In genomic region chr2:158967114-158967730, GRCh38 we compare ENCODE assay signal across 10 cellular contexts. TPM values are rescaled to one million over a fixed set of nuclear protein-coding genes. Genes with fewer than 3 reads are reported as not detected.
DNase-seq lines count a peak whose midpoint lies in the region; ATAC-seq and TF ChIP-seq lines count a peak whose summit lies in the region.
"Had no signal": no experiment of that assay in that cellular context is flagged by ENCODE, and none has a peak within 500 bp of the region (broad histone marks: within the 10 kb centered on the region; RNA-seq: fewer than 3 reads in every experiment).

No MANE protein-coding gene starts in this region.

- no peaks in the 10 kb centered on the region for H3K79me1 ChIP-seq in neuronal stem cell (ENCODE audit: low read depth, low read length)

- H3K27ac Mint-ChIP-seq in CD4-positive, alpha-beta T cell: no peak overlapping the region
- no peak overlapping the region for H3K27ac Mint-ChIP-seq in activated CD4-positive, alpha-beta T cell treated with anti-CD3 and anti-CD28 coated beads, Interleukin-2, amount 10 ng/mL, durations not matched to agents 7 days and 5 days

- intact Hi-C loops in CD4-positive, alpha-beta T cell (cut with DNase I, micrococcal nuclease): no loop called here

- no peak overlapping the region for H2BK15ac ChIP-seq in neuronal stem cell (ENCODE audit: low read length)

- no peak overlapping the region for H3K4ac ChIP-seq in neuronal stem cell (ENCODE audit: low read length)

- peak overlapping the region; percentile 92 for H2AFZ ChIP-seq in neuronal stem cell (ENCODE audit: low read length)

- no peaks in the 10 kb centered on the region for H3K36me3 ChIP-seq in neuronal stem cell (replicated peaks in 1 of 2; ENCODE audit: control insufficient read depth in 2 of 2, insufficient read depth in 2 of 2, low read length in 2 of 2)
- H3K36me3 ChIP-seq: neutrophil had no signal

- no peak overlapping the region for H4K8ac ChIP-seq in neuronal stem cell (ENCODE audit: low read depth, low read length)

- H2AK5ac ChIP-seq in neuronal stem cell (ENCODE audit: low read depth, low read length): no peak overlapping the region

- no peak overlapping the region for H3K9ac ChIP-seq in neuronal stem cell (ENCODE audit: low read depth, low read length, poor library complexity)

- no peak overlapping the region for H2BK120ac ChIP-seq in neuronal stem cell (ENCODE audit: low read depth, low read length)

- no peak overlapping the region for H3K18ac ChIP-seq in neuronal stem cell (ENCODE audit: low read length)

- POLR2A ChIA-PET in CD4-positive, alpha-beta T cell (lab: Charles Lee): no interaction called here
- POLR2A ChIA-PET in activated CD4-positive, alpha-beta T cell treated with anti-CD3 and anti-CD28 coated beads, Interleukin-2, amount 10 ng/mL, durations not matched to agents 7 days and 5 days (lab: Charles Lee): no interaction called here

- H2BK12ac ChIP-seq in neuronal stem cell (ENCODE audit: low read length): no peak overlapping the region

- H3K27ac ChIP-seq in CD4-positive, alpha-beta T cell (ENCODE audit: low read depth, low read length): no peak overlapping the region
- H3K27ac ChIP-seq in neuronal stem cell (replicated peaks; ENCODE audit: low read length): no peak overlapping the region
- H3K27ac ChIP-seq: HL-60, neutrophil had no signal

- peaks cover 45% of the 10 kb centered on the region for H3K27me3 Mint-ChIP-seq in CD4-positive, alpha-beta T cell
- peaks cover 61% of the 10 kb centered on the region for H3K27me3 Mint-ChIP-seq in activated CD4-positive, alpha-beta T cell treated with anti-CD3 and anti-CD28 coated beads, Interleukin-2, amount 10 ng/mL, durations not matched to agents 7 days and 5 days

- ATAC-seq in CD4-positive, alpha-beta T cell (ENCODE audit: poor library complexity): no peak

- peak overlapping the region; percentile 0 for H2BK5ac ChIP-seq in neuronal stem cell (ENCODE audit: low read length)

- H3K4me1 ChIP-seq in neuronal stem cell (ENCODE audit: control insufficient read depth in 2 of 2, insufficient read depth in 1 of 2, low read depth in 1 of 2, low read length in 2 of 2): peaks cover 6 to 21% of the 10 kb centered on the region in 2 donors

- H3K14ac ChIP-seq in neuronal stem cell (ENCODE audit: low read length): no peak overlapping the region

- H3K23ac ChIP-seq in neuronal stem cell (ENCODE audit: low read depth, low read length, poor library complexity): no peak overlapping the region

- CTCF ChIA-PET in CD4-positive, alpha-beta T cell (lab: Charles Lee): no interaction called here
- CTCF ChIA-PET in activated CD4-positive, alpha-beta T cell treated with anti-CD3 and anti-CD28 coated beads, Interleukin-2, amount 10 ng/mL, durations not matched to agents 7 days and 5 days (lab: Charles Lee): no interaction called here

- peaks cover 16% of the 10 kb centered on the region for H3K4me1 Mint-ChIP-seq in CD4-positive, alpha-beta T cell (ENCODE audit: low read depth)
- peaks cover 18% of the 10 kb centered on the region for H3K4me1 Mint-ChIP-seq in activated CD4-positive, alpha-beta T cell treated with anti-CD3 and anti-CD28 coated beads, Interleukin-2, amount 10 ng/mL, durations not matched to agents 7 days and 5 days

- H3K27me3 ChIP-seq in CD4-positive, alpha-beta T cell (ENCODE audit: control insufficient read depth, insufficient read depth, low read length): peaks cover 44% of the 10 kb centered on the region
- peaks cover 0 to 24% (median 8%) of the 10 kb centered on the region in 3 experiments for H3K27me3 ChIP-seq in neuronal stem cell (ENCODE audit: control insufficient read depth in 3 of 3, insufficient read depth in 3 of 3, low read depth in 1 of 3, low read length in 3 of 3)

- H3K4me3 ChIP-seq in foreskin fibroblast (ENCODE audit: low read depth in 1 of 2, low read length in 2 of 2): peak overlapping the region; percentile 56 to 87
- H3K4me3 ChIP-seq in neuronal stem cell (ENCODE audit: low read length in 2 of 2): peak overlapping the region in 1 of 2 donors; percentile 82

- no peak for DNase-seq in CD4-positive, alpha-beta T cell
- DNase-seq in SK-N-DZ (ENCODE audit: low spot score): peak; percentile 65
- DNase-seq in foreskin fibroblast: no peak
- DNase-seq in neuronal stem cell (ENCODE audit: low spot score): no peak
- no peak for DNase-seq in activated CD4-positive, alpha-beta T cell treated with anti-CD3 and anti-CD28 coated beads, Interleukin-2, amount 10 ng/mL, durations not matched to agents 7 days and 5 days
- no peak for DNase-seq in kidney glomerular epithelial cell (lab: John Stamatoyannopoulos, UW)
- DNase-seq in mesenteric fat pad (ENCODE audit: low spot score): no peak
- DNase-seq in ecto neural progenitor cell (ENCODE audit: low spot score): no peak

- peak overlapping the region; percentile 53 for H3K4me3 Mint-ChIP-seq in CD4-positive, alpha-beta T cell
- no peak overlapping the region for H3K4me3 Mint-ChIP-seq in activated CD4-positive, alpha-beta T cell treated with anti-CD3 and anti-CD28 coated beads, Interleukin-2, amount 10 ng/mL, durations not matched to agents 7 days and 5 days

- no CpG with 5 or more reads among the region's 12 CpGs for WGBS in neuronal stem cell (ENCODE audit: extremely low coverage in 2 of 2, insufficient read length in 2 of 2, insufficient replicate concordance in 1 of 2), 2 donors

- H3K9me3 ChIP-seq in CD4-positive, alpha-beta T cell (ENCODE audit: control insufficient read depth, low read length): no peaks in the 10 kb centered on the region
- H3K9me3 ChIP-seq in neuronal stem cell (replicated peaks in 1 of 2; ENCODE audit: control insufficient read depth in 2 of 2, insufficient read depth in 1 of 2, low read depth in 1 of 2, low read length in 2 of 2): no peaks in the 10 kb centered on the region
- H3K9me3 ChIP-seq: neutrophil had no signal

- no peak for TF ChIP-seq CTCF in CD4-positive, alpha-beta T cell (IDR thresholded peaks at IDR 0.05)
- no peak for TF ChIP-seq CTCF in foreskin fibroblast (IDR thresholded peaks at IDR 0.05; ENCODE audit: low read depth, low read length)

- peak overlapping the region; percentile 99 for H3K4me2 ChIP-seq in neuronal stem cell (ENCODE audit: insufficient read depth, low read length, poor library complexity, severe bottlenecking)

- no peaks in the 10 kb centered on the region for H3K9me3 Mint-ChIP-seq in CD4-positive, alpha-beta T cell
- no peaks in the 10 kb centered on the region for H3K9me3 Mint-ChIP-seq in activated CD4-positive, alpha-beta T cell treated with anti-CD3 and anti-CD28 coated beads, Interleukin-2, amount 10 ng/mL, durations not matched to agents 7 days and 5 days

- no peaks in the 10 kb centered on the region for H3K36me3 Mint-ChIP-seq in CD4-positive, alpha-beta T cell (ENCODE audit: low read depth)
- no peaks in the 10 kb centered on the region for H3K36me3 Mint-ChIP-seq in activated CD4-positive, alpha-beta T cell treated with anti-CD3 and anti-CD28 coated beads, Interleukin-2, amount 10 ng/mL, durations not matched to agents 7 days and 5 days (ENCODE audit: low read depth)

- H4K91ac ChIP-seq in neuronal stem cell (ENCODE audit: low read depth, low read length, poor library complexity): no peak overlapping the region

RNA-seq across cellular contexts. Expression of gene TANC1, which starts 1.2 kb away (rescaled TPM):
- under 1 TPM; 0.41 to 0.47 TPM for total RNA-seq in CD4-positive, alpha-beta T cell
- 4.4 and 5.5 TPM in 2 replicates for polyA plus RNA-seq in SK-N-DZ (2014; cell fraction: cytosol; rRNA removed)
- 13.6 and 26.7 TPM in 2 replicates for polyA plus RNA-seq in SK-N-DZ (2014; cell fraction: nucleus; rRNA removed)
- 1.3 TPM for polyA plus RNA-seq in neuronal stem cell (2013, experiment 1 of 2)
- 1.2 TPM for polyA plus RNA-seq in neuronal stem cell (2013, experiment 2 of 2)
- total RNA-seq in activated CD4-positive, alpha-beta T cell treated with anti-CD3 and anti-CD28 coated beads, Interleukin-2, amount 10 ng/mL, durations not matched to agents 7 days and 5 days: under 1 TPM; 0.32 to 0.52 TPM
- 27.9 TPM for total RNA-seq in mesenteric fat pad

Comparison
In these comparisons a context has a peak if more than half of its experiments do, and no peak if none do; other contexts are left out.
1. RNA of gene TANC1, which starts 1.2 kb away (total RNA-seq): 27.9 TPM in mesenteric fat pad (single experiment); 0.32 to 0.52 TPM in activated CD4-positive, alpha-beta T cell treated with anti-CD3 and anti-CD28 coated beads, Interleukin-2, amount 10 ng/mL, durations not matched to agents 7 days and 5 days and 0.41 to 0.47 TPM in CD4-positive, alpha-beta T cell; every median in the first group is over 10 times any median in the second.